Comparison of ENCODE assay signal across 14 cellular contexts in genomic region chr16:84976644-84977400, GRCh38. TPM values are rescaled to one million over a fixed set of nuclear protein-coding genes. Genes with fewer than 3 reads are reported as not detected.
DNase-seq lines count a peak whose midpoint lies in the region; ATAC-seq, FAIRE-seq and TF ChIP-seq lines count a peak whose summit lies in the region.
"Had no signal": no experiment of that assay in that cellular context is flagged by ENCODE, and none has a peak within 500 bp of the region (broad histone marks: within the 10 kb centered on the region; RNA-seq: fewer than 3 reads in every experiment).

No MANE protein-coding gene starts in this region.

- ATAC-seq in left cardiac atrium = peak in 1 of 2 donors; percentile 19
- ATAC-seq in GM21529 (IDR thresholded peaks at IDR 0.05; ENCODE audit: unreplicated experiment) = no peak
- no peak for ATAC-seq in GM21515 (IDR thresholded peaks at IDR 0.05; ENCODE audit: unreplicated experiment)

- H3K36me3 ChIP-seq in adrenal gland (replicated peaks in 1 of 2) = peaks cover 0 to 65% of the 10 kb centered on the region in 2 donors

- no peak for TF ChIP-seq CTCF in adrenal gland (IDR thresholded peaks at IDR 0.05)

- H3K4me3 ChIP-seq in adrenal gland = no peak overlapping the region
- H3K4me3 ChIP-seq: neural progenitor cell had no signal

- 79 to 86% (median 81%) methylated on average over 12 to 17 of the region's 17 CpGs for WGBS in adrenal gland, 4 donors

- intact Hi-C loops in adrenal gland (cut with DNase I) = no loop called here
- intact Hi-C loops in left cardiac atrium (cut with DNase I) = no loop called here
- intact Hi-C loops in posterior vena cava (cut with DNase I) = no loop called here

- DNase-seq in C1 segment of cervical spinal cord (lab: John Stamatoyannopoulos, UW) = peak in 9 of 14 donors; percentile 5 to 68 (median 32)
- peak in 6 of 7 donors; percentile 52 to 81 (median 64) for DNase-seq in adrenal gland
- DNase-seq in left cardiac atrium = peak; percentile 57
- peak; percentile 90 for DNase-seq in posterior vena cava (ENCODE audit: low spot score)
- no peak for DNase-seq in NCI-H524 (lab: John Stamatoyannopoulos, UW)
- DNase-seq in H54 (ENCODE audit: insufficient read length, low spot score) = no peak
- DNase-seq: GF-D8; NCI-H1417 treated with DMSO at 0.1 percent for 48 hours; NCI-H510A treated with DMSO at 0.1 percent for 48 hours; stimulated activated CD4-positive, alpha-beta T cell treated with anti-CD3 and anti-CD28 coated beads, Interleukin-15, amount 100 ng/mL, for 24 hours had no signal

- no peak for TF ChIP-seq POLR2A in adrenal gland (IDR thresholded peaks at IDR 0.05)
- TF ChIP-seq POLR2A in H54 (IDR thresholded peaks at IDR 0.05; ENCODE audit: low read depth, low read length) = no peak

- FAIRE-seq in H54 (lab: Jason Lieb, UNC) = no peak
- FAIRE-seq: frontal cortex had no signal

- H3K4me1 ChIP-seq in adrenal gland (replicated peaks in 1 of 2) = peaks cover 0 to 16% of the 10 kb centered on the region in 2 donors
- H3K4me1 ChIP-seq: neural progenitor cell had no signal

- no peaks in the 10 kb centered on the region for H3K27me3 ChIP-seq in adrenal gland
- H3K27me3 ChIP-seq: neural progenitor cell had no signal

- H3K27ac ChIP-seq in adrenal gland = no peak overlapping the region
- H3K27ac ChIP-seq: neural progenitor cell had no signal

- H3K9me3 ChIP-seq in adrenal gland (replicated peaks in 1 of 3) = no peaks in the 10 kb centered on the region

RNA-seq across cellular contexts. Expression of gene ZDHHC7, which starts 34.5 kb away (rescaled TPM):
- total RNA-seq in adrenal gland (10 to 100 TPM; 39.7 to 74.6 (median 47.2) TPM), left cardiac atrium (10 to 100 TPM; 33.2 to 35.2 TPM), posterior vena cava (10 to 100 TPM; 34.0 to 38.5 TPM)
- polyA plus RNA-seq in adrenal gland = 10 to 100 TPM; 22.5 to 34.8 (median 24.4) TPM

RNA-seq across cellular contexts. Expression of gene KIAA0513, which starts 50.8 kb away (rescaled TPM):
- total RNA-seq in adrenal gland = 10 to 100 TPM; 13.7 to 36.7 (median 22.8) TPM
- polyA plus RNA-seq in adrenal gland = 10 to 100 TPM in 1 of 3 donors, 1 to 10 TPM in 2; 8.6 to 12.2 (median 9.5) TPM
- 10 to 100 TPM in 1 of 2 donors, 1 to 10 TPM in 1; 9.2 to 10.4 TPM for total RNA-seq in left cardiac atrium
- total RNA-seq in posterior vena cava = 10 to 100 TPM; 14.7 to 15.8 TPM

Comparison
In these comparisons a context has a peak if more than half of its experiments do, and no peak if none do; other contexts are left out.
1. DNase-seq: peak in C1 segment of cervical spinal cord (9 of 14), adrenal gland (6 of 7), left cardiac atrium (single experiment) and posterior vena cava (single experiment); none in NCI-H524 (0 of 2) and H54 (single experiment).